9 cellular contexts compared by ENCODE assay signal in the genomic region with DNA sequence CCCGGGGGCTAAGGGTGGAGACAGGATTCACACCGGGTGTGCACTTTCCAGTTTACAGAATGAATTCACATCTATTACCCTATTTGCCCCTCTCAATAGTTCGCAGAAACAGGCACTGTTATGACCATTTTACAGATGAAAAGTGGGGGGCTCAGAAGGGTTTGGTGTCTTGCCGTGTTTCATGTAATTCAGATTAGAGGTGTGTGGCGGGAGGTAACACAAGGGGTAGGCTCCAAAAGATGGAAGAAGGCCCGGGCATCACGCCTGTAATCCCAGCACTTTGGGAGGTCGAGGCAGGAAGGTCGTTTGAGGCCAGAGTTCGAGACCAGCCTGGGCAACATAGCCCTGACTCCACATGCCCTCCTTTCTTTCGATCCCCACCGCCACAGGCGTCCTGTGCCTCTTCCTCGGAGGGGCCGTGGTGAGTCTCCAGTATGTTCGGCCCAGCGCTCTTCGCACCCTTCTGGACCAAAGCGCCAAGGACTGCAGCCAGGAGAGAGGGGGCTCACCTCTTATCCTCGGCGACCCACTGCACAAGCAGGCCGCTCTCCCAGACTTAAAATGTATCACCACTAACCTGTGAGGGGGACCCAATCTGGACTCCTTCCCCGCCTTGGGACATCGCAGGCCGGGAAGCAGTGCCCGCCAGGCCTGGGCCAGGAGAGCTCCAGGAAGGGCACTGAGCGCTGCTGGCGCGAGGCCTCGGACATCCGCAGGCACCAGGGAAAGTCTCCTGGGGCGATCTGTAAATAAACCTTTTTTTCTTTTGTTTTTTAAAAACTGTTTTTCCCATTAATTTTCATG. TPM values are rescaled to one million over a fixed set of nuclear protein-coding genes. Genes with fewer than 3 reads are reported as not detected.
A peak's percentile ranks its signal among the peaks of the same experiment; 100 is the strongest.
DNase-seq lines count a peak whose midpoint lies in the region; ATAC-seq and TF ChIP-seq lines count a peak whose summit lies in the region.
"Had no signal": no experiment of that assay in that cellular context is flagged by ENCODE, and none has a peak within 500 bp of the region (broad histone marks: within the 10 kb centered on the region; RNA-seq: fewer than 3 reads in every experiment).

No MANE protein-coding gene starts in this region.

- no peak overlapping the region for H2AK9ac ChIP-seq in IMR-90 (replicated peaks; ENCODE audit: low read depth, low read length, poor library complexity)

- POLR2A ChIA-PET in IMR-90 (lab: Charles Lee; ENCODE audit: unreplicated experiment) (no interaction called here), PC-9 (lab: Charles Lee; ENCODE audit: unreplicated experiment) (interaction anchor here (0.6 kb wide), 1 partner anchor 94 kb away, joined by 3 read pairs; no protein-coding TSS in a partner anchor)

- TF ChIP-seq CTCF in IMR-90 (conservative IDR thresholded peaks at IDR 0.05; ENCODE audit: low read depth, low read length) (no peak), heart right ventricle (IDR thresholded peaks at IDR 0.05) (no peak), gastrocnemius medialis (IDR thresholded peaks at IDR 0.05 in 4 of 5, conservative IDR thresholded peaks at IDR 0.05 in 1 of 5) (no peak), PC-9 (conservative IDR thresholded peaks at IDR 0.05) (no peak)

- no peak overlapping the region for H4K91ac ChIP-seq in IMR-90 (ENCODE audit: insufficient read depth, low read depth, low read length)

- peak overlapping the region; percentile 41; the same call in 1 of the 2 replicates for H3K4me2 ChIP-seq in IMR-90 (ENCODE audit: low read depth, low read length)
- H3K4me2 ChIP-seq in PC-9, result no peak overlapping the region; the same call in 1 of the 2 replicates

- H3K4ac ChIP-seq in IMR-90 (ENCODE audit: low read depth, low read length), result no peak overlapping the region

- H3K4me1 ChIP-seq in IMR-90 (ENCODE audit: control insufficient read depth, insufficient read depth, low read length), result peaks cover 3% of the 10 kb centered on the region
- peaks cover 8 to 41% (median 18%) of the 10 kb centered on the region in 9 donors for H3K4me1 ChIP-seq in heart right ventricle
- peaks cover 7 to 15% of the 10 kb centered on the region in 2 donors for H3K4me1 ChIP-seq in gastrocnemius medialis
- peaks cover 12% of the 10 kb centered on the region; the same call in 1 of the 2 replicates for H3K4me1 ChIP-seq in PC-9 (replicated peaks; ENCODE audit: insufficient read depth)

- H3F3A ChIP-seq in PC-9 (ENCODE audit: insufficient read depth, low read depth), result no peaks in the 10 kb centered on the region

- H4K5ac ChIP-seq in IMR-90 (ENCODE audit: low read depth, low read length), result no peak overlapping the region

- H3K23ac ChIP-seq in IMR-90 (ENCODE audit: low read depth, low read length), result no peak overlapping the region

- H3K79me1 ChIP-seq in IMR-90 (ENCODE audit: low read depth in 1 of 2, low read length in 2 of 2), result no peaks in the 10 kb centered on the region

- DNase-seq in IMR-90 (no peak), heart right ventricle (no peak), gastrocnemius medialis (no peak), PC-9 (no peak), NCI-H524 treated with DMSO at 0.1 percent for 48 hours (lab: John Stamatoyannopoulos, UW) (no peak), KBM-7 (no peak)

- no peak overlapping the region for H2BK15ac ChIP-seq in IMR-90 (ENCODE audit: low read depth, low read length)

- H2AFZ ChIP-seq in IMR-90 (replicated peaks; ENCODE audit: low read length, poor library complexity), result peak overlapping the region; percentile 86
- H2AFZ ChIP-seq in PC-9, result no peak overlapping the region

- in situ Hi-C loops in IMR-90 (cut with MboI; ENCODE audit: low sequenced_read_pairs) (no loop called here), gastrocnemius medialis (cut with MboI; ENCODE audit: low sequenced_read_pairs in 4 of 4) (no loop called here), KBM-7 (cut with MboI; ENCODE audit: low pct_unique_long_range_greater_than_20kb, low sequenced_read_pairs) (loop anchor here (25.0 kb wide), 1 partner anchor 155 kb away; a partner anchor contains a TSS)

- H4K8ac ChIP-seq in IMR-90 (ENCODE audit: low read depth in 2 of 2, low read length in 2 of 2), result no peak overlapping the region; a peak in 1 of 4 replicates

- H3K36me3 ChIP-seq in IMR-90 (ENCODE audit: control insufficient read depth, insufficient read depth, low read length) (no peaks in the 10 kb centered on the region), heart right ventricle (no peaks in the 10 kb centered on the region), gastrocnemius medialis (no peaks in the 10 kb centered on the region), PC-9 (ENCODE audit: low read depth) (no peaks in the 10 kb centered on the region)

- ATAC-seq in GM18909 (IDR thresholded peaks at IDR 0.05; ENCODE audit: poor library complexity, unreplicated experiment), result peak; percentile 14
- peak; percentile 36 for ATAC-seq in IMR-90 (ENCODE audit: low read depth)
- ATAC-seq in heart right ventricle, result peak; percentile 8 to 45 (median 36)
- peak in 1 of 2 donors; percentile 29 for ATAC-seq in gastrocnemius medialis
- no peak for ATAC-seq in HG03139 (IDR thresholded peaks at IDR 0.05; ENCODE audit: unreplicated experiment)

- H3K18ac ChIP-seq in IMR-90 (ENCODE audit: low read depth, low read length), result no peak overlapping the region

- H3K9me1 ChIP-seq in IMR-90 (ENCODE audit: insufficient read depth, low read length), result no peaks in the 10 kb centered on the region

- no peak overlapping the region for H2BK5ac ChIP-seq in IMR-90 (ENCODE audit: low read depth, low read length, poor library complexity, severe bottlenecking)

- H3K14ac ChIP-seq in IMR-90 (replicated peaks; ENCODE audit: low read depth, low read length), result no peak overlapping the region

- H3K9me3 ChIP-seq in IMR-90 (ENCODE audit: control insufficient read depth, insufficient read depth, low read length) (no peaks in the 10 kb centered on the region), heart right ventricle (no peaks in the 10 kb centered on the region), gastrocnemius medialis (no peaks in the 10 kb centered on the region), PC-9 (ENCODE audit: insufficient read depth, low read depth) (no peaks in the 10 kb centered on the region)

- peaks cover 52% of the 10 kb centered on the region for H3K27me3 ChIP-seq in IMR-90 (ENCODE audit: control insufficient read depth, insufficient read depth, low read length)
- peaks cover 25 to 96% (median 86%) of the 10 kb centered on the region in 7 donors for H3K27me3 ChIP-seq in heart right ventricle
- H3K27me3 ChIP-seq in gastrocnemius medialis, result peaks cover 54 to 56% (median 54%) of the 10 kb centered on the region in 3 donors
- peaks cover 3% of the 10 kb centered on the region; the same call in 1 of the 2 replicates for H3K27me3 ChIP-seq in PC-9 (ENCODE audit: insufficient read depth, low read depth)

- H3K56ac ChIP-seq in IMR-90 (ENCODE audit: extremely low read depth, insufficient read depth, low read length), result no peak overlapping the region

- H4K20me1 ChIP-seq in IMR-90 (ENCODE audit: insufficient read depth, low read length) (no peaks in the 10 kb centered on the region), PC-9 (ENCODE audit: insufficient read depth) (no peaks in the 10 kb centered on the region)

- no peak overlapping the region for H3K27ac ChIP-seq in IMR-90 (ENCODE audit: insufficient read depth, low read length)
- H3K27ac ChIP-seq in heart right ventricle, result no peak overlapping the region
- H3K27ac ChIP-seq in gastrocnemius medialis, result no peak overlapping the region
- H3K27ac ChIP-seq in PC-9, result no peak overlapping the region

- no peak overlapping the region for H2AK5ac ChIP-seq in IMR-90 (ENCODE audit: low read depth, low read length)

- TF ChIP-seq RAD21 in IMR-90 (IDR thresholded peaks at IDR 0.05; ENCODE audit: low read length), result no peak

- H2BK120ac ChIP-seq in IMR-90 (ENCODE audit: low read depth, low read length), result no peak overlapping the region

- CTCF ChIA-PET in IMR-90 (lab: Yijun Ruan, JAX), result interaction anchor here (0.5 to 1.6 kb wide), 23 partner anchors 9 to 237 kb away, joined by 3 to 16 read pairs (median 4); no protein-coding TSS in a partner anchor
- CTCF ChIA-PET in PC-9 (lab: Charles Lee), result interaction anchor here (0.5 to 1.5 kb wide), 10 partner anchors 9 to 298 kb away, joined by 3 to 11 read pairs (median 4); no protein-coding TSS in a partner anchor

- H3K4me3 ChIP-seq in IMR-90 (ENCODE audit: insufficient read depth, low read depth, low read length), result no peak overlapping the region
- peak overlapping the region in 9 of 10 donors; percentile 3 to 44 (median 32) for H3K4me3 ChIP-seq in heart right ventricle
- H3K4me3 ChIP-seq in gastrocnemius medialis, result peak overlapping the region; percentile 21 to 56 (median 39)
- no peak overlapping the region for H3K4me3 ChIP-seq in PC-9

- TF ChIP-seq POLR2A in IMR-90 (IDR thresholded peaks at IDR 0.05; ENCODE audit: low read depth, low read length), result no peak
- TF ChIP-seq POLR2A in gastrocnemius medialis (IDR thresholded peaks at IDR 0.05), result no peak

- no peaks in the 10 kb centered on the region for H3K9me2 ChIP-seq in PC-9 (ENCODE audit: insufficient read depth)

- intact Hi-C loops in IMR-90 (cut with micrococcal nuclease) (loop anchor here (1.0 to 5.0 kb wide), 5 partner anchors 59 to 265 kb away; a partner anchor contains a TSS), heart right ventricle (cut with DNase I) (loop anchor here in 4 of 10 donors (5.0 to 10.0 kb wide), 4 partner anchors 73 to 150 kb away; no protein-coding TSS in a partner anchor), gastrocnemius medialis (cut with DNase I; ENCODE audit: low total_unique reads) (no loop called here), PC-9 (cut with micrococcal nuclease; ENCODE audit: unreplicated experiment) (loop anchor here (5.0 kb wide), 1 partner anchor 145 kb away; no protein-coding TSS in a partner anchor)

- no peak overlapping the region for H2BK20ac ChIP-seq in IMR-90 (ENCODE audit: low read depth, low read length)

- dilution Hi-C loops in IMR-90 (cut with HindIII; ENCODE audit: low sequenced_read_pairs, unreplicated experiment), result no loop called here

- H3K79me2 ChIP-seq in PC-9 (ENCODE audit: low read depth), result no peaks in the 10 kb centered on the region

- WGBS in IMR-90 (ENCODE audit: extremely low coverage in 2 of 2, insufficient read length in 1 of 2), 2 experiments, result 37% methylated on average over 7 of the region's 32 CpGs; no CpG with 5 or more reads in 1 of the 2 experiments
- WGBS in heart right ventricle, 2 donors, result 34 to 36% methylated on average over 32 of the region's 32 CpGs

- no peak overlapping the region for H3K9ac ChIP-seq in IMR-90 (ENCODE audit: low read depth, low read length)

- BruUV-seq in IMR-90 (replicated peaks; lab: Mats Ljungman, UMichigan), result no TSS peak
- no TSS peak for BruUV-seq in PC-9 (replicated peaks; lab: Mats Ljungman, UMichigan)

RNA-seq across cellular contexts. Expression of a gene that starts 3.4 kb away (rescaled TPM):
- total RNA-seq in IMR-90 (2012; rRNA removed), result not detected in 2 replicates
- polyA plus RNA-seq in IMR-90 (2012; rRNA removed), result not detected in 2 replicates
- polyA plus RNA-seq in IMR-90 (2012; cell fraction: cytosol; rRNA removed), result not detected in 2 replicates
- 0.03 TPM in 1 of 2 replicates, not detected in the other for polyA plus RNA-seq in IMR-90 (2012; cell fraction: nucleus; rRNA removed; ENCODE audit: low replicate concordance)
- not detected for total RNA-seq in heart right ventricle
- not detected for polyA plus RNA-seq in heart right ventricle
- not detected for total RNA-seq in gastrocnemius medialis
- total RNA-seq in PC-9 (2021), result not detected in 2 replicates
- total RNA-seq: glomerular endothelial cell had no signal

RNA-seq across cellular contexts. Expression of a gene that starts 3.6 kb away (rescaled TPM):
- total RNA-seq in IMR-90 (2012; rRNA removed) (not detected in 2 replicates), heart right ventricle (under 1 TPM in 9 of 10 donors, not detected in 1; 0.05 to 0.49 (median 0.15) TPM), gastrocnemius medialis (not detected), PC-9 (2021) (0.10 TPM in 1 of 2 replicates, not detected in the other)
- polyA plus RNA-seq in IMR-90 (2012; rRNA removed) (0.03 TPM in 1 of 2 replicates, not detected in the other), heart right ventricle (under 1 TPM; 0.03 to 0.73 TPM)
- polyA plus RNA-seq in IMR-90 (2012; cell fraction: cytosol; rRNA removed), result under 0.01 TPM in 1 of 2 replicates, not detected in the other
- polyA plus RNA-seq in IMR-90 (2012; cell fraction: nucleus; rRNA removed; ENCODE audit: low replicate concordance), result 0.08 and 0.22 TPM in 2 replicates
- total RNA-seq: glomerular endothelial cell had no signal

RNA-seq across cellular contexts. Expression of a gene that starts 12.2 kb away (rescaled TPM):
- total RNA-seq in IMR-90 (2012; rRNA removed) (not detected in 2 replicates), heart right ventricle (1 to 10 TPM in 1 of 10 donors, under 1 TPM in 8, not detected in 1; 0.11 to 1.3 (median 0.47) TPM), gastrocnemius medialis (not detected), PC-9 (2021) (0.33 and 0.75 TPM in 2 replicates)
- polyA plus RNA-seq in IMR-90 (2012; rRNA removed) (0.02 TPM in 1 of 2 replicates, not detected in the other), heart right ventricle (1 to 10 TPM in 1 of 2 donors, under 1 TPM in 1; 0.16 to 1.3 TPM)
- 0.02 and 0.10 TPM in 2 replicates for polyA plus RNA-seq in IMR-90 (2012; cell fraction: cytosol; rRNA removed)
- 0.06 and 0.07 TPM in 2 replicates for polyA plus RNA-seq in IMR-90 (2012; cell fraction: nucleus; rRNA removed; ENCODE audit: low replicate concordance)
- total RNA-seq: glomerular endothelial cell had no signal

RNA-seq across cellular contexts. Expression of a gene that starts 12.3 kb away (rescaled TPM):
- not detected in 2 replicates for total RNA-seq in IMR-90 (2012; rRNA removed)
- not detected in 2 replicates for polyA plus RNA-seq in IMR-90 (2012; rRNA removed)
- 0.01 TPM in 1 of 2 replicates, not detected in the other for polyA plus RNA-seq in IMR-90 (2012; cell fraction: cytosol; rRNA removed)
- 0.02 TPM in 2 replicates for polyA plus RNA-seq in IMR-90 (2012; cell fraction: nucleus; rRNA removed; ENCODE audit: low replicate concordance)
- under 1 TPM in 9 of 10 donors, not detected in 1; 0.17 to 0.99 (median 0.61) TPM for total RNA-seq in heart right ventricle
- under 1 TPM; 0.14 to 0.80 TPM for polyA plus RNA-seq in heart right ventricle
- under 1 TPM in 3 of 4 donors, not detected in 1; 0.07 to 0.56 (median 0.13) TPM for total RNA-seq in gastrocnemius medialis
- 0.08 TPM in 1 of 2 replicates, not detected in the other for total RNA-seq in PC-9 (2021)
- total RNA-seq: glomerular endothelial cell had no signal

Comparison
In these comparisons a context has a peak if more than half of its experiments do, and no peak if none do; other contexts are left out.
1. H3K4me3 ChIP-seq: peak in heart right ventricle (9 of 10) and gastrocnemius medialis (4 of 4); none in IMR-90 (single experiment) and PC-9 (single experiment).